Comparison of ENCODE assay signal across 9 cellular contexts in the genomic region with DNA sequence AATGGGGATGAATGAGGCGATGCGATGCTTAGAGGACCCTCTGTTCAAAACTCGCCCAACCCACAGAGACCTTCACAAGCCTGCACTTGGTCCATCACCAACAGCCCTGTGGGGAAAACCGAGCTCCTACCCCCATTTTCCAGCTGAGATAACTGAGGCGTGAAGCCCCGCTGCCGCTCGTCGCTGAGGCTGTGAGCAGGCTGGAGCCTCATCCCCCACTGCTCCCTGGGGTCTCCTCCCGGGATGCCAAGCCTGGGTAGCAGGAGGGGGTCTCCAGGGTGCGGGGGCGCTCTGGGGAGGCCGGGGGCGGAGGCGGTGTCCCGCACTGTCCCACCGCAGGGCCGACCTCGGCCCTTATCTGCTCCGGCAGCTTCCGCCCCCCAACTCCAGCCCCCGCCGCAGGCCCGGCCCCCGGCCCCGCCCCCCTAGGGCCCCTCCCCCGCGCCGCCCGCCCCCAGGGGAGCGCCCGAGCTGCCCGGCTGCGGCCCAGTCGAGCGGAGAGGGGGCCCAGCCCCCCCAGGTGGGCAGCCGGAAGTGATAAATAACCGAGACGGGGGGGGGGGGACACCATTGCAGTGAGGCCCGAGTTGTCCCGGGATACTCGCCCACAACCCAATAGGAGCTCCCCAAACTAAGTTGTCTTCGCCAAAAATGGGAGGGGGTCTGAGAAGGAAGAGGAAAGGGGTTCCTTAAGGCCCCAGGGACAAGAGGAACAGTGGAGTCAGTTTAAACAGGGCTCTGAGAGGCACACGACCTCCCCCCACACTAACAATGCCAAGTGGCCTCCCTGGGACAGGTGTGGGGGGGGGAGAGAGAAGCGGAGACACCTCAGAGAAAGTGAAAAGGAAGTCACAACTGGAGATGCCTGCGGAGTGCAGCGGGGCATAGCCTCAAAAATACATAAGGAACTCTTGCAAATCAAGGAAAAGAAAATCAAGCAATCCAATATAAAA. TPM values are rescaled to one million over a fixed set of nuclear protein-coding genes. Genes with fewer than 3 reads are reported as not detected.
DNase-seq lines count a peak whose midpoint lies in the region; ATAC-seq lines count a peak whose summit lies in the region.
"Had no signal": no experiment of that assay in that cellular context is flagged by ENCODE, and none has a peak within 500 bp of the region (broad histone marks: within the 10 kb centered on the region; RNA-seq: fewer than 3 reads in every experiment).

No MANE protein-coding gene starts in this region.

- H3K36me3 ChIP-seq in ectodermal cell (ENCODE audit: control insufficient read depth, insufficient read depth, low read length) (no peaks in the 10 kb centered on the region), mucosa of stomach (ENCODE audit: control insufficient read depth, insufficient read depth, low read length) (no peaks in the 10 kb centered on the region)

- WGBS in ectodermal cell, 2 experiments: 9 to 10% methylated on average over 45 to 46 of the region's 47 CpGs

- H3K27ac ChIP-seq in ectodermal cell (ENCODE audit: insufficient read depth, low read depth, low read length, poor library complexity, severe bottlenecking): no peak overlapping the region

- peak; percentile 30 for ATAC-seq in HG03025 (IDR thresholded peaks at IDR 0.05; ENCODE audit: low FRiP score, unreplicated experiment)
- no peak for ATAC-seq in HG03565 (IDR thresholded peaks at IDR 0.05; ENCODE audit: unreplicated experiment)
- ATAC-seq: HCT116 had no signal

- peak overlapping the region; percentile 41 for H3K4me3 ChIP-seq in ectodermal cell (ENCODE audit: insufficient read depth, low read depth, low read length)
- peak overlapping the region; percentile 25 for H3K4me3 ChIP-seq in mucosa of stomach (ENCODE audit: low read length)

- H3K9me3 ChIP-seq in ectodermal cell (ENCODE audit: control insufficient read depth, low read length) (no peaks in the 10 kb centered on the region), mucosa of stomach (ENCODE audit: control insufficient read depth, low read length) (no peaks in the 10 kb centered on the region)

- DNase-seq in stimulated activated CD4-positive, alpha-beta T cell treated with anti-CD3 and anti-CD28 coated beads, Interleukin-4, amount 100 ng/mL, for 4 hours: peak; percentile 23 to 42
- DNase-seq in stimulated activated CD4-positive, alpha-beta T cell treated with anti-CD3 and anti-CD28 coated beads, Interleukin-1b, Interleukin-23, amount 100 ng/mL, for 48 hours: no peak
- DNase-seq in T-helper 1 cell (peak in 3 of 5 donors; percentile 26 to 45 (median 27)), EL (no peak)

- H3K27me3 ChIP-seq in ectodermal cell (ENCODE audit: control insufficient read depth, insufficient read depth, low read length, poor library complexity, severe bottlenecking): no peaks in the 10 kb centered on the region
- H3K27me3 ChIP-seq in mucosa of stomach (ENCODE audit: control insufficient read depth, insufficient read depth, low read length): no peaks in the 10 kb centered on the region

- H3K9ac ChIP-seq in mucosa of stomach (ENCODE audit: low read length): peak overlapping the region; percentile 69

- H3K4me1 ChIP-seq in ectodermal cell (ENCODE audit: control insufficient read depth, insufficient read depth, low read length): peaks cover 4% of the 10 kb centered on the region
- H3K4me1 ChIP-seq in mucosa of stomach (ENCODE audit: control insufficient read depth, insufficient read depth, low read length): peaks cover 7% of the 10 kb centered on the region

RNA-seq across cellular contexts. Expression of gene SLC39A13, which starts 8.3 kb away (rescaled TPM):
- 33.2 TPM for polyA plus RNA-seq in ectodermal cell (2013, experiment 1 of 4)
- polyA plus RNA-seq in ectodermal cell (2013, experiment 2 of 4): 27.7 TPM
- 27.8 TPM for polyA plus RNA-seq in ectodermal cell (2013, experiment 3 of 4)
- polyA plus RNA-seq in ectodermal cell (2013, experiment 4 of 4): 31.4 TPM

RNA-seq across cellular contexts. Expression of gene SPI1, which starts 21.8 kb away (rescaled TPM):
- polyA plus RNA-seq in ectodermal cell (2013, experiment 1 of 4): not detected
- polyA plus RNA-seq in ectodermal cell (2013, experiment 2 of 4): not detected
- polyA plus RNA-seq in ectodermal cell (2013, experiment 3 of 4): not detected
- polyA plus RNA-seq in ectodermal cell (2013, experiment 4 of 4): not detected

RNA-seq across cellular contexts. Expression of gene PSMC3, which starts 26.1 kb away (rescaled TPM):
- polyA plus RNA-seq in ectodermal cell (2013, experiment 1 of 4): 184 TPM
- 172 TPM for polyA plus RNA-seq in ectodermal cell (2013, experiment 2 of 4)
- 117 TPM for polyA plus RNA-seq in ectodermal cell (2013, experiment 3 of 4)
- 119 TPM for polyA plus RNA-seq in ectodermal cell (2013, experiment 4 of 4)

RNA-seq across cellular contexts. Expression of gene MYBPC3, which starts 47.6 kb away (rescaled TPM):
- not detected for polyA plus RNA-seq in ectodermal cell (2013, experiment 1 of 4)
- 0.25 TPM for polyA plus RNA-seq in ectodermal cell (2013, experiment 2 of 4)
- 0.11 TPM for polyA plus RNA-seq in ectodermal cell (2013, experiment 3 of 4)
- polyA plus RNA-seq in ectodermal cell (2013, experiment 4 of 4): 0.12 TPM

RNA-seq across cellular contexts. Expression of gene RAPSN, which starts 48.8 kb away (rescaled TPM):
- polyA plus RNA-seq in ectodermal cell (2013, experiment 1 of 4): not detected
- not detected for polyA plus RNA-seq in ectodermal cell (2013, experiment 2 of 4)
- polyA plus RNA-seq in ectodermal cell (2013, experiment 3 of 4): not detected
- polyA plus RNA-seq in ectodermal cell (2013, experiment 4 of 4): not detected

Comparison
In these comparisons a context has a peak if more than half of its experiments do, and no peak if none do; other contexts are left out.
1. DNase-seq: peak in stimulated activated CD4-positive, alpha-beta T cell treated with anti-CD3 and anti-CD28 coated beads, Interleukin-4, amount 100 ng/mL, for 4 hours (2 of 2) and T-helper 1 cell (3 of 5); none in stimulated activated CD4-positive, alpha-beta T cell treated with anti-CD3 and anti-CD28 coated beads, Interleukin-1b, Interleukin-23, amount 100 ng/mL, for 48 hours (single experiment) and EL (single experiment).